In genomic region chr3:76044601-76045600, GRCh38 we compare ENCODE assay signal across 8 cellular contexts.
DNase-seq lines count a peak whose midpoint lies in the region; ATAC-seq and TF ChIP-seq lines count a peak whose summit lies in the region.

No MANE protein-coding gene starts in this region.

- WGBS in lung, 2 donors, result 52 to 59% methylated on average over 3 of the region's 3 CpGs

- no peak for ATAC-seq in lung (ENCODE audit: insufficient read depth, low FRiP score)

- peak; percentile 0 for DNase-seq in NCI-H2171 treated with DMSO at 0.1 percent for 48 hours (lab: John Stamatoyannopoulos, UW)
- no peak for DNase-seq in NCI-H2171 (lab: John Stamatoyannopoulos, UW)
- peak; percentile 29 for DNase-seq in HS-5 (ENCODE audit: low read depth)
- no peak for DNase-seq in ascending aorta (ENCODE audit: low spot score in 2 of 2)
- DNase-seq in lung (ENCODE audit: low spot score), result no peak
- DNase-seq in epidermal melanocyte (ENCODE audit: insufficient read length, low spot score), result no peak
- DNase-seq in cerebellum (ENCODE audit: low spot score), result no peak
- DNase-seq in activated gamma-delta T cell treated with Interleukin-2 at 50 U/mL for 16 hours, result no peak

- intact Hi-C loops in ascending aorta (cut with DNase I), result no loop called here

- H3K9me3 ChIP-seq in ascending aorta (no peaks in the 10 kb centered on the region), lung (ENCODE audit: control insufficient read depth in 2 of 2, insufficient read depth in 1 of 2, low read length in 1 of 2) (no peaks in the 10 kb centered on the region)

- H3K36me3 ChIP-seq in ascending aorta (no peaks in the 10 kb centered on the region), lung (ENCODE audit: control insufficient read depth in 2 of 2, insufficient read depth in 2 of 2, low read length in 2 of 2) (no peaks in the 10 kb centered on the region)

- H3K4me1 ChIP-seq in ascending aorta, result peaks cover 0 to 6% of the 10 kb centered on the region in 2 donors
- H3K4me1 ChIP-seq in lung (ENCODE audit: control insufficient read depth in 2 of 2, insufficient read depth in 2 of 2, low read length in 2 of 2), result no peaks in the 10 kb centered on the region

- H3K27ac ChIP-seq in ascending aorta, result no peak overlapping the region
- no peak overlapping the region for H3K27ac ChIP-seq in lung (ENCODE audit: low read depth in 1 of 2, low read length in 1 of 2)

- no peak overlapping the region for H3K4me3 ChIP-seq in ascending aorta
- no peak overlapping the region for H3K4me3 ChIP-seq in lung

- no peaks in the 10 kb centered on the region for H3K27me3 ChIP-seq in ascending aorta
- no peaks in the 10 kb centered on the region for H3K27me3 ChIP-seq in lung (ENCODE audit: control insufficient read depth, insufficient read depth)

- TF ChIP-seq CTCF in ascending aorta (IDR thresholded peaks at IDR 0.05) (peak in 2 of 3 experiments; percentile 17 to 29), lung (IDR thresholded peaks at IDR 0.05; ENCODE audit: control extremely low read depth, extremely low read depth) (peak; percentile 11)

Comparison
In these comparisons a context has a peak if more than half of its experiments do, and no peak if none do; other contexts are left out.
1. DNase-seq: peak in NCI-H2171 treated with DMSO at 0.1 percent for 48 hours (single experiment) and HS-5 (single experiment); none in NCI-H2171 (single experiment), ascending aorta (0 of 2), lung (single experiment), epidermal melanocyte (single experiment), cerebellum (single experiment) and activated gamma-delta T cell treated with Interleukin-2 at 50 U/mL for 16 hours (single experiment).